14 cellular contexts compared by ENCODE assay signal in the genomic region with DNA sequence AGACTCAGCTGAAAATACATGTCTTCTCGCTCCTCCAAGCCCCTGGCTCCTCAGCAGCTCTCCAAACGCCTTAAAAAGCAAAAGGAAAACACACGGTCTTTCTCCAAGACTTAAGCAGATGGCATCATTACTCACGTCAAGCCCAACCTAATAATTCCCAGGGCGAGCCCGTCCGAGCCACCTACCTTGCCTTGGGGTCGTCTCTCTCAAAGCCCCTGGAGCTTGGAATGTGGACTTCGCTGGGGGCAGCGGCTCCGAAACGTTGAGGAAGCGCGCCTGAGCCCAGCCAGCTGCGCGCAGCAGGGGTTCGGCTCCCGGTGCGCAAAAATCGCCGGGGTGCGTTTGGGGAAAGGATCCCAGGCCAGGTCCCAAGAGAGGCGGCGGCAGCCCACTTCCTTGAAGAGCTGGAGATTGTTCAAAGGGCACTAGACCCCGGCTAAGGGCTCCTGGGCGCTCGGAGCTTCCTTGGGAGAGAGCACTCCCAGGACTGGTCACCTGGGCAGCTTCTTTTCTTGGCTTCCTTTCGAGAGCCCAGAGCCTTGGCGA. TPM values are rescaled to one million over a fixed set of nuclear protein-coding genes. Genes with fewer than 3 reads are reported as not detected.
A peak's percentile ranks its signal among the peaks of the same experiment; 100 is the strongest.
DNase-seq lines count a peak whose midpoint lies in the region; ATAC-seq and TF ChIP-seq lines count a peak whose summit lies in the region.
"Had no signal": no experiment of that assay in that cellular context is flagged by ENCODE, and none has a peak within 500 bp of the region (broad histone marks: within the 10 kb centered on the region; RNA-seq: fewer than 3 reads in every experiment).

No MANE protein-coding gene starts in this region.

- H3K4me1 Mint-ChIP-seq in progenitor cell of endocrine pancreas (ENCODE audit: low read depth), result no peaks in the 10 kb centered on the region

- H3K4me3 ChIP-seq in fibroblast of villous mesenchyme (ENCODE audit: low read depth, low read length), result no peak overlapping the region

- TF ChIP-seq CTCF in fibroblast of villous mesenchyme (IDR thresholded peaks at IDR 0.05; ENCODE audit: insufficient read depth, low read depth, low read length), result no peak
- TF ChIP-seq CTCF in progenitor cell of endocrine pancreas (IDR thresholded peaks at IDR 0.05; ENCODE audit: unreplicated experiment), result no peak

- no peak for TF ChIP-seq POLR2A in GM18505 (IDR thresholded peaks at IDR 0.05; ENCODE audit: borderline replicate concordance, extremely low read depth, insufficient read depth, insufficient read length)

- no peaks in the 10 kb centered on the region for H3K36me3 Mint-ChIP-seq in progenitor cell of endocrine pancreas (ENCODE audit: insufficient read depth)

- peaks cover 74% of the 10 kb centered on the region for H3K27me3 Mint-ChIP-seq in progenitor cell of endocrine pancreas

- ATAC-seq in GM18505 (IDR thresholded peaks at IDR 0.05; ENCODE audit: unreplicated experiment) (no peak), GM21367 (IDR thresholded peaks at IDR 0.05; ENCODE audit: unreplicated experiment) (no peak)

- no peaks in the 10 kb centered on the region for H3K9me3 Mint-ChIP-seq in progenitor cell of endocrine pancreas (ENCODE audit: low read depth)
- H3K9me3 Mint-ChIP-seq: activated T-helper 1 cell treated with anti-CD3 and anti-CD28 coated beads, Interleukin-12 subunit alpha, Interleukin-12 subunit beta, Interleukin-2, Interleukin-4 antibody, amounts not matched to agents 30 ng/mL and 10 ng/mL and 1 ng/mL, durations not matched to agents 14 hours and 24 hours and 36 hours had no signal

- peak overlapping the region; percentile 17 for H3K4me3 Mint-ChIP-seq in progenitor cell of endocrine pancreas (ENCODE audit: low read depth)
- H3K4me3 Mint-ChIP-seq: activated T-helper 1 cell treated with anti-CD3 and anti-CD28 coated beads, Interleukin-12 subunit alpha, Interleukin-12 subunit beta, Interleukin-2, Interleukin-4 antibody, amounts not matched to agents 30 ng/mL and 10 ng/mL and 1 ng/mL, durations not matched to agents 14 hours and 24 hours and 36 hours had no signal

- no peak overlapping the region for H3K27ac Mint-ChIP-seq in progenitor cell of endocrine pancreas
- H3K27ac Mint-ChIP-seq: activated T-helper 1 cell treated with anti-CD3 and anti-CD28 coated beads, Interleukin-12 subunit alpha, Interleukin-12 subunit beta, Interleukin-2, Interleukin-4 antibody, amounts not matched to agents 30 ng/mL and 10 ng/mL and 1 ng/mL, durations not matched to agents 14 hours and 24 hours and 36 hours had no signal

- DNase-seq in D341Med (ENCODE audit: low spot score), result peak; percentile 36
- peak; percentile 8 for DNase-seq in RPMI8226
- peak; percentile 2 for DNase-seq in fibroblast of villous mesenchyme (ENCODE audit: low read depth)
- DNase-seq in progenitor cell of endocrine pancreas (ENCODE audit: low spot score, unreplicated experiment), result no peak
- no peak for DNase-seq in HUDEP-2 (lab: John Stamatoyannopoulos, UW; ENCODE audit: unreplicated experiment in 76 of 76)
- no peak for DNase-seq in SW480 (ENCODE audit: low spot score)
- DNase-seq: DMS79 treated with DMSO at 0.1 percent for 48 hours; effector CD4-positive, alpha-beta T cell; hippocampal formation; NCI-H1694 treated with DMSO at 0.1 percent for 48 hours; Peyer's patch had no signal

RNA-seq across cellular contexts. Expression of gene DRD1, which starts 0.4 kb away (rescaled TPM):
- total RNA-seq in fibroblast of villous mesenchyme, result under 0.01 TPM in 2 replicates
- total RNA-seq in progenitor cell of endocrine pancreas, result not detected in 2 replicates
- total RNA-seq: activated T-helper 1 cell treated with anti-CD3 and anti-CD28 coated beads, Interleukin-12 subunit alpha, Interleukin-12 subunit beta, Interleukin-2, Interleukin-4 antibody, amounts not matched to agents 30 ng/mL and 10 ng/mL and 1 ng/mL, durations not matched to agents 14 hours and 24 hours and 36 hours had no signal

RNA-seq across cellular contexts. Expression of gene SFXN1, which starts 34.8 kb away (rescaled TPM):
- total RNA-seq in fibroblast of villous mesenchyme (54.4 and 86.8 TPM in 2 replicates), progenitor cell of endocrine pancreas (73.2 and 83.7 TPM in 2 replicates)

Comparison
In these comparisons a context has a peak if more than half of its experiments do, and no peak if none do; other contexts are left out.
1. DNase-seq: peak in D341Med (single experiment), RPMI8226 (single experiment) and fibroblast of villous mesenchyme (single experiment); none in progenitor cell of endocrine pancreas (single experiment), HUDEP-2 (0 of 76) and SW480 (single experiment).